Comparison of ENCODE assay signal across 7 cellular contexts in the genomic region with DNA sequence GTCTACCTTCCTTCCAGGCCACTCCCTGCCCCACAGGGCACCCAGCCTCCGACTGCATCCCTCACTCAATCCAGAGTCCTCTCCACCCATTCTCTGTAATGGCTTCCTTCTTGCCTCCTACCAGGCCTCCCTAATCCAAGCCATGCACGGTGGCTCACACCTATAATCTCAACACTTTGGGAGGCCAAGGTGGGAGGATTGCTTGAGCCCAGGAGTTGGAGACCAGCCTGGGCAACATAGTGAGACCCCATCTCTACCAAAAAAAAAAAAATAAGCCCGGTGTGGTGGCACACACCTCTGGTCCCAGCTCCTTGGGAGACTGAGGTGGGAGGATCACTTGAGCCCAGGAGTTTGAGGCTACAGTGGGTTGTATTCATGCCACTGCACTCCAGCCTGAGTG. TPM values are rescaled to one million over a fixed set of nuclear protein-coding genes. Genes with fewer than 3 reads are reported as not detected.
"Had no signal": no experiment of that assay in that cellular context is flagged by ENCODE, and none has a peak within 500 bp of the region (broad histone marks: within the 10 kb centered on the region; RNA-seq: fewer than 3 reads in every experiment).

No MANE protein-coding gene starts in this region.

RNA-seq across cellular contexts. Expression of a gene that starts 19.7 kb away (rescaled TPM):
- total RNA-seq: activated CD4-positive, alpha-beta memory T cell treated with anti-CD3 and anti-CD28 coated beads for 36 hours; activated CD4-positive, alpha-beta T cell treated with anti-CD3 and anti-CD28 coated beads, Interleukin-2, amount 10 ng/mL, durations not matched to agents 24 days and 14 days; activated CD8-positive, alpha-beta T cell treated with anti-CD3 and anti-CD28 coated beads for 36 hours; activated naive CD8-positive, alpha-beta T cell treated with anti-CD3 and anti-CD28 coated beads for 36 hours; activated T-helper 1 cell treated with anti-CD3 and anti-CD28 coated beads, Interleukin-12 subunit alpha, Interleukin-12 subunit beta, Interleukin-2, Interleukin-4 antibody, amounts not matched to agents 30 ng/mL and 10 ng/mL and 1 ng/mL, durations not matched to agents 14 hours and 24 hours and 36 hours; ascending aorta; T-helper 2 cell treated with Interferon-gamma antibody and Interleukin-4, amounts not matched to agents 100 ng/mL and 5 ng/mL, for 36 hours had no signal
